ENCODE assay signal across 8 cellular contexts in the genomic region with DNA sequence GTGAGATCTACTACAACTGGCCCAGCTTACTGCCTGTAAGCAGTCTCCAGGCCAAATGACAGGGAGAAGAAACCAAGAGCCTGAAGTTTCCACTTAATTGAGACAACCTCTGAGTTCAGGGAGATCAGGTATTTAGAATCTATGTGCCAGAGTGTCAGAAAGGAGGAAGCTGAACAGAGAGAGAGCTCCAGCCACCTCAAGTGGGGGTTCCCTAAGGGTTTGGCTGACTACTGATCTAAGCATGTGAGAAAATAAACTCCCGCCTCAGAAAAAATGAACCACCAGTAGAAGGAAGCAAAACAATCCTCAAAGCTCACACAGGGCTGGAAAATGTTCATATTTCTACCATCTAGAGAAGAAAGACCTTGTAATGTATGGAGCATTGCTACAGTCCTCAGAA.
DNase-seq lines count a peak whose midpoint lies in the region; ATAC-seq and TF ChIP-seq lines count a peak whose summit lies in the region.

No MANE protein-coding gene starts in this region.

- DNase-seq in GDM1 (lab: John Stamatoyannopoulos, UW): peak; percentile 49
- DNase-seq in MV-4-11 (lab: John Stamatoyannopoulos, UW): peak; percentile 60
- peak; percentile 24 for DNase-seq in fibroblast of pulmonary artery (ENCODE audit: low read depth)
- DNase-seq in stimulated activated naive CD4-positive, alpha-beta T cell treated with Interleukin-2 at 50 U/mL for 16 hours (lab: John Stamatoyannopoulos, UW): no peak
- DNase-seq in cerebellar cortex (ENCODE audit: low spot score): no peak
- no peak for DNase-seq in T1000 (lab: John Stamatoyannopoulos, UW)
- no peak for DNase-seq in NCI-H1092 (lab: John Stamatoyannopoulos, UW)

- TF ChIP-seq CTCF in fibroblast of pulmonary artery (IDR thresholded peaks at IDR 0.05; ENCODE audit: low read length, missing control alignments): no peak

- peak; percentile 73 for ATAC-seq in GM21515 (IDR thresholded peaks at IDR 0.05; ENCODE audit: unreplicated experiment)

- no peak overlapping the region for H3K4me3 ChIP-seq in fibroblast of pulmonary artery (replicated peaks; ENCODE audit: low read depth, low read length)

Comparison
In these comparisons a context has a peak if more than half of its experiments do, and no peak if none do; other contexts are left out.
1. DNase-seq: peak in GDM1 (single experiment), MV-4-11 (single experiment) and fibroblast of pulmonary artery (single experiment); none in stimulated activated naive CD4-positive, alpha-beta T cell treated with Interleukin-2 at 50 U/mL for 16 hours (single experiment), cerebellar cortex (single experiment), T1000 (single experiment) and NCI-H1092 (single experiment).